In genomic region chr2:25722224-25722623, GRCh38 we compare ENCODE assay signal across 24 cellular contexts.
"Had no signal": no experiment of that assay in that cellular context is flagged by ENCODE, and none has a peak within 500 bp of the region (broad histone marks: within the 10 kb centered on the region; RNA-seq: fewer than 3 reads in every experiment).

No MANE protein-coding gene starts in this region.

- ATAC-seq: K562, Right ventricle myocardium inferior, SK-N-SH treated with all-trans-retinoic acid at 6 μM for 48 hours had no signal

- H3K36me3 Mint-ChIP-seq: IgD-negative memory B cell had no signal

- H3K27ac Mint-ChIP-seq: IgD-negative memory B cell had no signal

- DNase-seq: Kasumi-1; MM.1S; NCI-H1092 treated with DMSO at 0.1 percent for 48 hours; NCI-H1436; NCI-H187; NCI-H2029; NCI-H2081 treated with DMSO at 0.1 percent for 48 hours; NCI-H2171; NCI-H226; NCI-H446; NCI-H510A; NCI-H524 treated with DMSO at 0.1 percent for 48 hours; NCI-H69; NCI-H774; NK-92 treated with Interleukin-12 subunit alpha and Interleukin-12 subunit beta, amount 100 ng/mL, for 24 hours; OCI-M1; PC-9; Peyer's patch; SHP77 treated with DMSO at 0.1 percent for 48 hours; SJCRH30 had no signal

- H3K9me3 Mint-ChIP-seq: IgD-negative memory B cell had no signal

- H3K4me1 Mint-ChIP-seq: IgD-negative memory B cell had no signal

- H3K4me3 Mint-ChIP-seq: IgD-negative memory B cell had no signal
